In genomic region chr12:4242595-4242994, GRCh38 we compare ENCODE assay signal across 19 cellular contexts.
"Had no signal": no experiment of that assay in that cellular context is flagged by ENCODE, and none has a peak within 500 bp of the region (broad histone marks: within the 10 kb centered on the region; RNA-seq: fewer than 3 reads in every experiment).

No MANE protein-coding gene starts in this region.

- H3K4me3 ChIP-seq: adrenal gland, ascending aorta, left lung, lung, ovary, psoas muscle, thyroid gland, upper lobe of right lung had no signal

- H3K4me1 ChIP-seq: adrenal gland, ascending aorta, psoas muscle, thyroid gland, upper lobe of right lung had no signal

- H3K9me3 ChIP-seq: adrenal gland, ovary, psoas muscle, thyroid gland, upper lobe of right lung had no signal

- H3K36me3 ChIP-seq: adrenal gland, ascending aorta, brain microvascular endothelial cell, left lung, ovary, thyroid gland, upper lobe of right lung had no signal

- H3K27me3 ChIP-seq: ascending aorta, brain microvascular endothelial cell, ovary, thyroid gland, upper lobe of right lung had no signal

- H3K27ac ChIP-seq: adrenal gland, ascending aorta, brain microvascular endothelial cell, left lung, ovary, psoas muscle, thyroid gland, upper lobe of right lung had no signal

- DNase-seq: activated CD8-positive, alpha-beta memory T cell treated with anti-CD3 and anti-CD28 coated beads, Interleukin-2, amount 50 U/mL, for 4 hours; activated naive CD4-positive, alpha-beta T cell; activated T-cell treated with anti-CD3 and anti-CD28 coated beads, Interleukin-2, amount 50 U/mL, for 4 hours; adrenal gland; brain microvascular endothelial cell; caudate nucleus; effector CD8-positive, alpha-beta T cell; foreskin melanocyte; left lung; midbrain; natural killer cell; ovary; psoas muscle; stimulated activated CD4-positive, alpha-beta T cell treated with anti-CD3 and anti-CD28 coated beads, Interleukin-1b, Interleukin-23, amount 100 ng/mL, for 48 hours; substantia nigra; thyroid gland; upper lobe of right lung had no signal

- ATAC-seq: activated T-cell treated with anti-CD3 and anti-CD28 coated beads, Interleukin-2, amount 50 U/mL, for 4 hours; left lung; natural killer cell; psoas muscle had no signal
